In genomic region chr10:61839911-61840310, GRCh38 we compare ENCODE assay signal across 13 cellular contexts.
"Had no signal": no experiment of that assay in that cellular context is flagged by ENCODE, and none has a peak within 500 bp of the region (broad histone marks: within the 10 kb centered on the region; RNA-seq: fewer than 3 reads in every experiment).

No MANE protein-coding gene starts in this region.

- H3K27me3 ChIP-seq: adrenal gland, esophagus muscularis mucosa, ovary, tibial artery had no signal

- H3K36me3 ChIP-seq: adrenal gland, esophagus muscularis mucosa, ovary, tibial artery had no signal

- DNase-seq: activated CD4-positive, alpha-beta memory T cell treated with anti-CD3 and anti-CD28 coated beads, Interleukin-2, amount 10 ng/mL, durations not matched to agents 7 days and 5 days; activated CD4-positive, alpha-beta T cell treated with anti-CD3 and anti-CD28 coated beads for 1 hour; activated effector memory CD4-positive, alpha-beta T cell treated with Interleukin-2 at 50 U/mL for 16 hours; activated T-cell treated with anti-CD3 and anti-CD28 coated beads, Interleukin-2, amount 50 U/mL, for 24 hours; adrenal gland; hypothalamus; kidney glomerular epithelial cell; naive B cell; ovary; stimulated activated CD4-positive, alpha-beta T cell treated with anti-CD3 and anti-CD28 coated beads, Interleukin-1b, Interleukin-23, amount 100 ng/mL, for 48 hours; tibial artery had no signal

- H3K9me3 ChIP-seq: adrenal gland, esophagus muscularis mucosa, ovary, tibial artery had no signal

- H3K4me3 ChIP-seq: adrenal gland, coronary artery, esophagus muscularis mucosa, ovary, tibial artery had no signal

- H3K27ac ChIP-seq: adrenal gland, coronary artery, esophagus muscularis mucosa, ovary had no signal
